ENCODE assay signal across 1 cellular context in the genomic region with DNA sequence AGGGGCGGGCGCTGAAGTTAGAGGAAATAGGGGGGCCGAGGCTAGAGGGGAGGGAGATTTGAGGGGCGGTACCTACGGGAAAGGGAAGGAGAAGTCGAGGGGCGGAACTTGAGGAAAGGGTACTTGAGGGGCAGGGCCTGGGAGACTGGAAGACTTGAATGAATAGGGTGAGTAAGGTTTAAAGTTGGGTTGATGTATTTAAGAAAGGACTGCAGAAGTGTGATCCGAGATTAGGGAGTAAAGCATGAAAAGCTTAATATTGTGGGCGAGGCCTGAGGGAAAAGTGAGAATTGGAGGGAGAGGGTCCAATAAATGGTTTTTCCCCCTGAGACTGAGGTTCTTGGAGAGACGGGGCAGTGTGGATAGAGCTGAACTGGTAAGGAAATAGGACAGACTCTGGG.
TF ChIP-seq lines count a peak whose summit lies in the region.

No MANE protein-coding gene starts in this region.

TF ChIP-seq in SK-N-SH, 30 proteins besides CTCF, POLR2A, EP300 and RAD21 (continued from another document):
- TF ChIP-seq USF2 (IDR thresholded peaks at IDR 0.05; ENCODE audit: borderline replicate concordance, low read depth, low read length) (no peak), TCF12 (IDR thresholded peaks at IDR 0.05) (no peak), GABPA (IDR thresholded peaks at IDR 0.05; ENCODE audit: low read depth) (0 out of 2 replicates have a peak, but pooled peaks have one; percentile 67), NRF1 (IDR thresholded peaks at IDR 0.05; ENCODE audit: low read depth, low read length) (no peak)
